ENCODE assay signal across 20 cellular contexts in genomic region chr11:17506942-17507341, GRCh38. TPM values are rescaled to one million over a fixed set of nuclear protein-coding genes. Genes with fewer than 3 reads are reported as not detected.
A peak's percentile ranks its signal among the peaks of the same experiment; 100 is the strongest.
DNase-seq lines count a peak whose midpoint lies in the region; ATAC-seq and TF ChIP-seq lines count a peak whose summit lies in the region.
"Had no signal": no experiment of that assay in that cellular context is flagged by ENCODE, and none has a peak within 500 bp of the region (broad histone marks: within the 10 kb centered on the region; RNA-seq: fewer than 3 reads in every experiment).

No MANE protein-coding gene starts in this region.

- CTCF ChIA-PET in Calu3 (lab: Charles Lee): interaction anchor here (0.5 to 1.2 kb wide), 2 partner anchors 118 to 123 kb away, joined by 3 read pairs; no protein-coding TSS in a partner anchor

- H3F3A ChIP-seq in neural progenitor cell (ENCODE audit: low read depth) (no peaks in the 10 kb centered on the region), GM23248 (ENCODE audit: insufficient read depth) (no peaks in the 10 kb centered on the region)

- H3K9me2 ChIP-seq in GM23248 (ENCODE audit: insufficient read depth): no peaks in the 10 kb centered on the region

- H3K27ac Mint-ChIP-seq in Calu3 (ENCODE audit: unreplicated experiment): no peak overlapping the region
- no peak overlapping the region for H3K27ac Mint-ChIP-seq in neural progenitor cell
- H3K27ac Mint-ChIP-seq: activated CD4-positive, alpha-beta T cell treated with anti-CD3 and anti-CD28 coated beads, Interleukin-2, amount 10 ng/mL, durations not matched to agents 24 days and 14 days; activated T-cell treated with anti-CD3 and anti-CD28 coated beads, Interleukin-2, amount 50 U/mL, for 72 hours had no signal

- H2AFZ ChIP-seq in neural progenitor cell (replicated peaks) (no peak overlapping the region), GM23248 (no peak overlapping the region)

- H3K36me3 Mint-ChIP-seq in Calu3 (ENCODE audit: insufficient read depth, unreplicated experiment) (no peaks in the 10 kb centered on the region), neural progenitor cell (no peaks in the 10 kb centered on the region)

- H3K79me2 ChIP-seq in neural progenitor cell (ENCODE audit: low read depth): no peaks in the 10 kb centered on the region
- no peaks in the 10 kb centered on the region for H3K79me2 ChIP-seq in GM23248 (ENCODE audit: insufficient read depth)

- no peak overlapping the region for H3K4me3 Mint-ChIP-seq in Calu3 (ENCODE audit: low read depth, unreplicated experiment)
- H3K4me3 Mint-ChIP-seq in neural progenitor cell: no peak overlapping the region
- H3K4me3 Mint-ChIP-seq: activated CD4-positive, alpha-beta T cell treated with anti-CD3 and anti-CD28 coated beads, Interleukin-2, amount 10 ng/mL, durations not matched to agents 24 days and 14 days; activated T-cell treated with anti-CD3 and anti-CD28 coated beads, Interleukin-2, amount 50 U/mL, for 72 hours had no signal

- H3K27ac ChIP-seq in neural progenitor cell (no peak overlapping the region), GM23248 (no peak overlapping the region)
- H3K27ac ChIP-seq: HL-60, KMS-11 had no signal

- no peaks in the 10 kb centered on the region for H3K27me3 ChIP-seq in neural progenitor cell
- no peaks in the 10 kb centered on the region; the same call in 1 of the 2 replicates for H3K27me3 ChIP-seq in GM23248 (replicated peaks; ENCODE audit: insufficient read depth)

- no peaks in the 10 kb centered on the region for H3K9me3 Mint-ChIP-seq in Calu3 (ENCODE audit: low read depth, unreplicated experiment)
- no peaks in the 10 kb centered on the region for H3K9me3 Mint-ChIP-seq in neural progenitor cell
- H3K9me3 Mint-ChIP-seq: activated CD4-positive, alpha-beta T cell treated with anti-CD3 and anti-CD28 coated beads, Interleukin-2, amount 10 ng/mL, durations not matched to agents 24 days and 14 days; activated T-cell treated with anti-CD3 and anti-CD28 coated beads, Interleukin-2, amount 50 U/mL, for 72 hours had no signal

- H3K4me1 ChIP-seq in neural progenitor cell (no peaks in the 10 kb centered on the region), GM23248 (ENCODE audit: insufficient read depth) (no peaks in the 10 kb centered on the region)

- H3K36me3 ChIP-seq in neural progenitor cell (no peaks in the 10 kb centered on the region), GM23248 (ENCODE audit: low read depth) (no peaks in the 10 kb centered on the region)

- in situ Hi-C loops in GM23248 (cut with MboI): loop anchor here (10.0 kb wide), 1 partner anchor 122 kb away; the partner anchor contains the start of gene KCNJ11

- peak; percentile 62 for ATAC-seq in GM18868 (IDR thresholded peaks at IDR 0.05; ENCODE audit: unreplicated experiment)
- ATAC-seq in HG02759 (IDR thresholded peaks at IDR 0.05; ENCODE audit: unreplicated experiment): peak; percentile 73
- ATAC-seq in sciatic nerve: no peak
- ATAC-seq: activated T-cell treated with anti-CD3 and anti-CD28 coated beads, Interleukin-2, amount 50 U/mL, for 72 hours had no signal

- intact Hi-C loops in Calu3 (cut with micrococcal nuclease; ENCODE audit: unreplicated experiment): loop anchor here (10.0 kb wide), 1 partner anchor 272 kb away; no protein-coding TSS in a partner anchor
- intact Hi-C loops in sciatic nerve (cut with DNase I): no loop called here

- no peak overlapping the region for H3K9ac ChIP-seq in neural progenitor cell
- H3K9ac ChIP-seq in GM23248: no peak overlapping the region
- H3K9ac ChIP-seq: KMS-11 had no signal

- H3K9me3 ChIP-seq in neural progenitor cell (ENCODE audit: low read depth): no peaks in the 10 kb centered on the region
- no peaks in the 10 kb centered on the region for H3K9me3 ChIP-seq in GM23248 (ENCODE audit: low read depth)

- no peaks in the 10 kb centered on the region for H4K20me1 ChIP-seq in neural progenitor cell (ENCODE audit: low read depth)
- no peaks in the 10 kb centered on the region for H4K20me1 ChIP-seq in GM23248 (ENCODE audit: insufficient read depth)

- H3K4me1 Mint-ChIP-seq in Calu3 (ENCODE audit: low read depth, unreplicated experiment) (peaks cover 13% of the 10 kb centered on the region), neural progenitor cell (peaks cover 9% of the 10 kb centered on the region)
- H3K4me1 Mint-ChIP-seq: activated CD4-positive, alpha-beta T cell treated with anti-CD3 and anti-CD28 coated beads, Interleukin-2, amount 10 ng/mL, durations not matched to agents 24 days and 14 days had no signal

- no peak overlapping the region for H3K4me2 ChIP-seq in neural progenitor cell
- no peak overlapping the region for H3K4me2 ChIP-seq in GM23248 (ENCODE audit: unreplicated experiment)
- H3K4me2 ChIP-seq: KMS-11 had no signal

- DNase-seq in Calu3: peak; percentile 14
- DNase-seq in SW480 (ENCODE audit: low spot score): peak; percentile 62
- DNase-seq in sciatic nerve (ENCODE audit: low spot score): no peak
- no peak for DNase-seq in activated T-cell treated with anti-CD3 and anti-CD28 coated beads, Interleukin-2, amount 50 U/mL, for 48 hours
- DNase-seq in neural progenitor cell (ENCODE audit: low spot score): no peak
- DNase-seq in GM23248: no peak
- DNase-seq: activated CD4-positive, alpha-beta T cell treated with anti-CD3 and anti-CD28 coated beads, Interleukin-2, amount 10 ng/mL, durations not matched to agents 24 days and 14 days; activated T-cell treated with anti-CD3 and anti-CD28 coated beads, Interleukin-2, amount 50 U/mL, for 72 hours; GDM1; NCI-H1417 treated with DMSO at 0.1 percent for 48 hours; NCI-H2227 treated with DMSO at 0.1 percent for 48 hours; NK-92 treated with Interleukin-12 subunit alpha and Interleukin-12 subunit beta, amount 100 ng/mL, for 24 hours; SIG-M5; stimulated activated CD4-positive, alpha-beta T cell treated with anti-CD3 and anti-CD28 coated beads, Interleukin-4, amount 100 ng/mL, for 24 hours; trophoblast cell had no signal

- TF ChIP-seq CTCF in Calu3 (IDR thresholded peaks at IDR 0.05; ENCODE audit: unreplicated experiment): peak; percentile 7
- TF ChIP-seq CTCF in neural progenitor cell (IDR thresholded peaks at IDR 0.05): no peak

- WGBS in GM23248 (ENCODE audit: low coverage in 1 of 2, low lambda C conversion rate in 2 of 2, missing lambda C conversion rate in 2 of 2), 2 experiments: 49 to 54% methylated on average over 3 of the region's 3 CpGs

- BruUV-seq in Calu3 (replicated peaks; lab: Mats Ljungman, UMichigan): no TSS peak

- H3K4me3 ChIP-seq in neural progenitor cell (no peak overlapping the region), GM23248 (no peak overlapping the region)

- H3K27me3 Mint-ChIP-seq in Calu3 (ENCODE audit: unreplicated experiment) (no peaks in the 10 kb centered on the region), neural progenitor cell (ENCODE audit: insufficient read depth, low read depth) (peaks cover 4% of the 10 kb centered on the region)

RNA-seq across cellular contexts. Expression of gene ABCC8, which starts 30.3 kb away (rescaled TPM):
- total RNA-seq in Calu3 (2022) (0.76 and 1.0 TPM in 2 replicates), sciatic nerve (8.2 TPM), neural progenitor cell (ENCODE audit: low replicate concordance) (0.32 and 4.2 TPM in 2 replicates)
- not detected in 2 replicates for total RNA-seq in GM23248 (2014; rRNA removed; shearing (Covaris generic))
- not detected in 2 replicates for polyA plus RNA-seq in GM23248 (2016; fragmentation: Nextera tagmentation; extraction: Ambion mirVana)
- total RNA-seq: activated CD4-positive, alpha-beta T cell treated with anti-CD3 and anti-CD28 coated beads, Interleukin-2, amount 10 ng/mL, durations not matched to agents 24 days and 14 days; activated T-cell treated with anti-CD3 and anti-CD28 coated beads, Interleukin-2, amount 50 U/mL, for 72 hours had no signal

RNA-seq across cellular contexts. Expression of gene USH1C, which starts 37.3 kb away (rescaled TPM):
- total RNA-seq in Calu3 (2022): 17.5 and 32.1 TPM in 2 replicates
- total RNA-seq in sciatic nerve: not detected
- 0.24 and 0.56 TPM in 2 replicates for total RNA-seq in neural progenitor cell (ENCODE audit: low replicate concordance)
- total RNA-seq in GM23248 (2014; rRNA removed; shearing (Covaris generic)): not detected in 2 replicates
- not detected in 2 replicates for polyA plus RNA-seq in GM23248 (2016; fragmentation: Nextera tagmentation; extraction: Ambion mirVana)
- total RNA-seq: activated CD4-positive, alpha-beta T cell treated with anti-CD3 and anti-CD28 coated beads, Interleukin-2, amount 10 ng/mL, durations not matched to agents 24 days and 14 days; activated T-cell treated with anti-CD3 and anti-CD28 coated beads, Interleukin-2, amount 50 U/mL, for 72 hours; frontal cortex had no signal

RNA-seq across cellular contexts. Expression of gene OTOG, which starts 40.1 kb away (rescaled TPM):
- total RNA-seq in Calu3 (2022) (0.32 TPM in 1 of 2 replicates, not detected in the other), sciatic nerve (not detected), neural progenitor cell (ENCODE audit: low replicate concordance) (0.34 and 42.1 TPM in 2 replicates)
- not detected in 2 replicates for total RNA-seq in GM23248 (2014; rRNA removed; shearing (Covaris generic))
- polyA plus RNA-seq in GM23248 (2016; fragmentation: Nextera tagmentation; extraction: Ambion mirVana): not detected in 2 replicates
- total RNA-seq: activated CD4-positive, alpha-beta T cell treated with anti-CD3 and anti-CD28 coated beads, Interleukin-2, amount 10 ng/mL, durations not matched to agents 24 days and 14 days; activated T-cell treated with anti-CD3 and anti-CD28 coated beads, Interleukin-2, amount 50 U/mL, for 72 hours had no signal

Comparison
In these comparisons a context has a peak if more than half of its experiments do, and no peak if none do; other contexts are left out.
1. DNase-seq: peak in Calu3 (single experiment) and SW480 (single experiment); none in sciatic nerve (single experiment), activated T-cell treated with anti-CD3 and anti-CD28 coated beads, Interleukin-2, amount 50 U/mL, for 48 hours (0 of 2), neural progenitor cell (single experiment) and GM23248 (single experiment).
2. RNA of gene USH1C, which starts 37.3 kb away (total RNA-seq): 17.5 to 32.1 TPM in Calu3; 0.24 to 0.56 TPM in neural progenitor cell, not detected in sciatic nerve (single experiment) and not detected in GM23248; every median in the first group is over 10 times any median in the second.